In genomic region chr1:201746156-201746555, GRCh38 we compare ENCODE assay signal across 22 cellular contexts.
DNase-seq lines count a peak whose midpoint lies in the region; ATAC-seq, FAIRE-seq and TF ChIP-seq lines count a peak whose summit lies in the region.
"Had no signal": no experiment of that assay in that cellular context is flagged by ENCODE, and none has a peak within 500 bp of the region (broad histone marks: within the 10 kb centered on the region; RNA-seq: fewer than 3 reads in every experiment).

No MANE protein-coding gene starts in this region.

- no peaks in the 10 kb centered on the region for H4K20me1 ChIP-seq in HepG2 (ENCODE audit: insufficient read depth, low read length)
- peaks cover 10% of the 10 kb centered on the region; the same call in 1 of the 2 replicates for H4K20me1 ChIP-seq in K562 (replicated peaks; ENCODE audit: control insufficient read depth, insufficient read depth, low read length)
- peaks cover 64% of the 10 kb centered on the region for H4K20me1 ChIP-seq in smooth muscle cell (ENCODE audit: low read depth)

- H3K4me3 ChIP-seq in HepG2 (replicated peaks in 1 of 3; ENCODE audit: insufficient read depth in 1 of 3, low read depth in 2 of 3, low read length in 3 of 3) = no peak overlapping the region
- no peak overlapping the region for H3K4me3 ChIP-seq in right lobe of liver
- H3K4me3 ChIP-seq in K562 = no peak overlapping the region
- no peak overlapping the region for H3K4me3 ChIP-seq in smooth muscle cell
- H3K4me3 ChIP-seq: PC-9 had no signal

- ATAC-seq in HepG2 (no peak), right lobe of liver (no peak), K562 (no peak)
- ATAC-seq: HCT116 had no signal

- H3K9me3 ChIP-seq in HepG2 (ENCODE audit: low read length) (no peaks in the 10 kb centered on the region), right lobe of liver (no peaks in the 10 kb centered on the region), K562 (replicated peaks; ENCODE audit: control insufficient read depth, insufficient read depth, low read depth, low read length) (no peaks in the 10 kb centered on the region), smooth muscle cell (replicated peaks; ENCODE audit: low read depth) (no peaks in the 10 kb centered on the region)

- no peak for TF ChIP-seq EP300 in HepG2 (IDR thresholded peaks at IDR 0.05; ENCODE audit: low read depth in 2 of 2, low read length in 2 of 2)
- TF ChIP-seq EP300 in HepG2 (CRISPR knock-in tag; IDR thresholded peaks at IDR 0.05; ENCODE audit: borderline replicate concordance) = no peak
- TF ChIP-seq EP300 in K562 (IDR thresholded peaks at IDR 0.05; ENCODE audit: low read length) = no peak

- peaks cover 0 to 13% of the 10 kb centered on the region in 2 experiments; a peak in 2 of 5 replicates for H3K27me3 ChIP-seq in HepG2 (ENCODE audit: control insufficient read depth in 1 of 2, insufficient read depth in 2 of 2, low read length in 2 of 2)
- H3K27me3 ChIP-seq in right lobe of liver = no peaks in the 10 kb centered on the region
- peaks cover 0 to 15% of the 10 kb centered on the region in 2 experiments; a peak in 2 of 5 replicates for H3K27me3 ChIP-seq in K562 (ENCODE audit: control insufficient read depth in 2 of 2, insufficient read depth in 2 of 2, low read length in 2 of 2)
- H3K27me3 ChIP-seq in smooth muscle cell (ENCODE audit: low read depth) = no peaks in the 10 kb centered on the region

- H3F3A ChIP-seq in smooth muscle cell (ENCODE audit: low read depth) = peaks cover 30% of the 10 kb centered on the region

- no peak for FAIRE-seq in HepG2 (lab: Jason Lieb, UNC)
- FAIRE-seq in K562 (lab: Jason Lieb, UNC) = no peak
- FAIRE-seq: A204.1, GM18507, H1, HTR-8/SVneo had no signal

- no peak for TF ChIP-seq RAD21 in HepG2 (CRISPR knock-in tag; IDR thresholded peaks at IDR 0.05)
- TF ChIP-seq RAD21 in K562 (CRISPR knock-in tag; conservative IDR thresholded peaks at IDR 0.05 in 1 of 2, IDR thresholded peaks at IDR 0.05 in 1 of 2) = no peak

- H3K36me3 ChIP-seq in HepG2 (replicated peaks in 1 of 2; ENCODE audit: control insufficient read depth in 1 of 2, insufficient read depth in 2 of 2, low read length in 2 of 2) (no peaks in the 10 kb centered on the region), right lobe of liver (no peaks in the 10 kb centered on the region), K562 (ENCODE audit: control insufficient read depth, insufficient read depth, low read length) (no peaks in the 10 kb centered on the region), smooth muscle cell (ENCODE audit: low read depth) (no peaks in the 10 kb centered on the region)

- in situ Hi-C loops in HepG2 (cut with HindIII; ENCODE audit: extremely low pct_ligation_motif_present, low pct_unique_long_range_greater_than_20kb) = no loop called here
- in situ Hi-C loops in K562 (cut with MboI) = no loop called here

- TF ChIP-seq POLR2A in HepG2 (IDR thresholded peaks at IDR 0.05; ENCODE audit: insufficient read depth in 1 of 2, low read depth in 2 of 2, low read length in 2 of 2) = no peak
- TF ChIP-seq POLR2A in right lobe of liver (IDR thresholded peaks at IDR 0.05) = no peak
- TF ChIP-seq POLR2A in K562 (conservative IDR thresholded peaks at IDR 0.05) = no peak

- POLR2A ChIA-PET in HepG2 (lab: Yijun Ruan, JAX) (no interaction called here), K562 (lab: Yijun Ruan, JAX) (interaction anchor here (0.6 to 1.7 kb wide), 3 partner anchors 12 to 67 kb away, joined by 3 to 7 read pairs (median 4); no protein-coding TSS in a partner anchor)

- H3K27ac ChIP-seq in HepG2 (ENCODE audit: extremely low read length, insufficient read depth, low read length) = no peak overlapping the region
- H3K27ac ChIP-seq in right lobe of liver = no peak overlapping the region
- no peak overlapping the region for H3K27ac ChIP-seq in K562 (ENCODE audit: extremely low read depth, low read depth, low read length)
- H3K27ac ChIP-seq in smooth muscle cell (ENCODE audit: low read depth) = peak overlapping the region; percentile 84
- H3K27ac ChIP-seq: KMS-11, PC-9 had no signal

- BruUV-seq in HepG2 (replicated peaks; lab: Mats Ljungman, UMichigan) (no TSS peak), K562 (replicated peaks; lab: Mats Ljungman, UMichigan) (no TSS peak)

- TF ChIP-seq CTCF in HepG2 (CRISPR knock-in tag; IDR thresholded peaks at IDR 0.05) (no peak), right lobe of liver (IDR thresholded peaks at IDR 0.05) (no peak), K562 (IDR thresholded peaks at IDR 0.05 in 2 of 3, conservative IDR thresholded peaks at IDR 0.05 in 1 of 3; ENCODE audit: insufficient read depth in 2 of 3, low read depth in 1 of 3, low read length in 3 of 3) (no peak), smooth muscle cell (IDR thresholded peaks at IDR 0.05; ENCODE audit: borderline replicate concordance, insufficient read depth, poor library complexity, severe bottlenecking) (no peak)

- H3K79me2 ChIP-seq in HepG2 (ENCODE audit: insufficient read depth, low read length) = no peaks in the 10 kb centered on the region
- H3K79me2 ChIP-seq in K562 (ENCODE audit: control insufficient read depth, insufficient read depth, low read length) = no peaks in the 10 kb centered on the region
- H3K79me2 ChIP-seq in smooth muscle cell (ENCODE audit: low read depth) = peaks cover 83% of the 10 kb centered on the region

- DNase-seq in HepG2 (ENCODE audit: low spot score) (no peak), right lobe of liver (no peak), K562 (ENCODE audit: extremely low read depth in 1 of 4, low spot score in 3 of 4) (no peak), smooth muscle cell (lab: John Stamatoyannopoulos, UW; ENCODE audit: unreplicated experiment) (no peak), NCI-H1436 (lab: John Stamatoyannopoulos, UW) (no peak), GM19238 (ENCODE audit: insufficient read length, low spot score) (no peak), H4 (ENCODE audit: low spot score) (no peak)
- DNase-seq: C1 segment of cervical spinal cord; CD4-positive, alpha-beta memory T cell; COR-L47; MM.1S; NCI-H1694; NCI-H2227 treated with DMSO at 0.1 percent for 48 hours; NCI-H526 treated with DMSO at 0.1 percent for 48 hours; PC-9; SHP77 had no signal

- H3K4me1 ChIP-seq in HepG2 (ENCODE audit: insufficient read depth, low read length) = no peaks in the 10 kb centered on the region
- no peaks in the 10 kb centered on the region for H3K4me1 ChIP-seq in right lobe of liver
- H3K4me1 ChIP-seq in K562 (replicated peaks in 1 of 2; ENCODE audit: control insufficient read depth in 2 of 2, insufficient read depth in 2 of 2, low read length in 2 of 2) = no peaks in the 10 kb centered on the region; a peak in 2 of 5 replicates
- peaks cover 71% of the 10 kb centered on the region for H3K4me1 ChIP-seq in smooth muscle cell (ENCODE audit: low read depth)

- H3K9me1 ChIP-seq in K562 (ENCODE audit: control insufficient read depth, insufficient read depth, low read length) = no peaks in the 10 kb centered on the region

- intact Hi-C loops in HepG2 (cut with micrococcal nuclease; ENCODE audit: unreplicated experiment) = no loop called here
- intact Hi-C loops in right lobe of liver (cut with DNase I) = no loop called here
- intact Hi-C loops in K562 (cut with micrococcal nuclease) = no loop called here

- H3K4me2 ChIP-seq in HepG2 (ENCODE audit: low read depth, low read length) = no peak overlapping the region
- no peak overlapping the region for H3K4me2 ChIP-seq in K562 (ENCODE audit: insufficient read depth, low read length)
- H3K4me2 ChIP-seq in smooth muscle cell = no peak overlapping the region
- H3K4me2 ChIP-seq: KMS-11, PC-9 had no signal

- CTCF ChIA-PET in HepG2 (lab: Yijun Ruan, JAX; ENCODE audit: low intra/inter-chr PET ratio, low total read pairs) (no interaction called here), K562 (lab: Yijun Ruan, JAX; ENCODE audit: low intra/inter-chr PET ratio) (no interaction called here)

- H3K9ac ChIP-seq in HepG2 (ENCODE audit: insufficient read depth, low read depth, low read length) = no peak overlapping the region
- no peak overlapping the region for H3K9ac ChIP-seq in K562 (ENCODE audit: insufficient read depth in 1 of 2, low read depth in 2 of 2, low read length in 2 of 2)
- H3K9ac ChIP-seq in smooth muscle cell (ENCODE audit: low read depth) = no peak overlapping the region
- H3K9ac ChIP-seq: KMS-11 had no signal

- H2AFZ ChIP-seq in HepG2 (ENCODE audit: low read length) (no peak overlapping the region), K562 (ENCODE audit: low read depth, low read length) (no peak overlapping the region), smooth muscle cell (ENCODE audit: low read depth) (no peak overlapping the region)
- H2AFZ ChIP-seq: PC-9 had no signal

TF ChIP-seq in HepG2, 621 proteins besides CTCF, POLR2A, EP300 and RAD21:
- TF ChIP-seq ZNF570 (CRISPR knock-in tag; IDR thresholded peaks at IDR 0.05; ENCODE audit: borderline replicate concordance) = no peak
- 0 out of 2 replicates have a peak, but pooled peaks have one; percentile 3 for TF ChIP-seq NFE2L2 (IDR thresholded peaks at IDR 0.05; ENCODE audit: low read length)

TF ChIP-seq in K562, 482 proteins besides CTCF, POLR2A, EP300 and RAD21 (continues in another document):
- no peak for TF ChIP-seq E2F6 (IDR thresholded peaks at IDR 0.05; ENCODE audit: borderline replicate concordance in 1 of 2, extremely low read depth in 1 of 2, insufficient read depth in 1 of 2, insufficient read length in 1 of 2, low read depth in 1 of 2, low read length in 1 of 2, poor library complexity in 1 of 2, severe bottlenecking in 1 of 2)
- no peak for TF ChIP-seq POLR2G (IDR thresholded peaks at IDR 0.05; ENCODE audit: low read depth, low read length)
- TF ChIP-seq NFE2L1 (tag; IDR thresholded peaks at IDR 0.05; ENCODE audit: borderline replicate concordance, low read depth) = peak; percentile 45; the same call in 1 of the 2 replicates
- TF ChIP-seq NFE2 (IDR thresholded peaks at IDR 0.05; ENCODE audit: low read depth) = peak; percentile 60
- TF ChIP-seq MAFG (tag; conservative IDR thresholded peaks at IDR 0.05) = peak; percentile 68
- TF ChIP-seq C11orf30 (IDR thresholded peaks at IDR 0.05; ENCODE audit: low read depth) = peak; percentile 69; the same call in 1 of the 2 replicates
- TF ChIP-seq ZNF354B (CRISPR knock-in tag; IDR thresholded peaks at IDR 0.05) = no peak
- TF ChIP-seq ZFP30 (CRISPR knock-in tag; IDR thresholded peaks at IDR 0.05; ENCODE audit: borderline replicate concordance) = no peak

Comparison
In these comparisons a context has a peak if more than half of its experiments do, and no peak if none do; other contexts are left out.
1. Of the 241 proteins assayed by ChIP-seq in both HepG2 and K562: peak only in HepG2: none; only in K562: MAFG, NFE2 and NFE2L1; in both: none; in neither: 238.